In the genomic region with DNA sequence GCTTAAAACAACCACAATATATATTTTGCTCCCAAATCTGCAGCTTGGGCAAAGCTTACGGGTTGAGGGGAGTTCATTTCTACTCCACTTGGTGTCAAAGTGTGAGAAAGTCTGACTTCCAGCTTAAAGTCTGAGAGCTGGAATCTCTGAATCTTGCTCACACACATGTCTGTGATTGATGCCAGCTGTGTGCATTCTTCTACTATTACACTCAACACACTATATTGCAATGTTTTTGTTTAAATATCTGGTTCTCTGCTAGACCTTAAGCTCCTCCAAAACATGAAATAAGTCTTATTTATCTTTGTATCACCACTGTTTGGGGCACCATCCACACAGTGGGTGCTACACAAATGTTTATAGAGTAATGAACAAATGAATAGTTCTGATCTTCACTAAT, we compare ENCODE assay signal across 1 cellular context.
TF ChIP-seq lines count a peak whose summit lies in the region.

No MANE protein-coding gene starts in this region.

TF ChIP-seq in SK-N-SH treated with all-trans-retinoic acid at 6 μM for 48 hours, 23 proteins besides CTCF, POLR2A, EP300 and RAD21 (continued from another document):
- TF ChIP-seq, protein P1, sequence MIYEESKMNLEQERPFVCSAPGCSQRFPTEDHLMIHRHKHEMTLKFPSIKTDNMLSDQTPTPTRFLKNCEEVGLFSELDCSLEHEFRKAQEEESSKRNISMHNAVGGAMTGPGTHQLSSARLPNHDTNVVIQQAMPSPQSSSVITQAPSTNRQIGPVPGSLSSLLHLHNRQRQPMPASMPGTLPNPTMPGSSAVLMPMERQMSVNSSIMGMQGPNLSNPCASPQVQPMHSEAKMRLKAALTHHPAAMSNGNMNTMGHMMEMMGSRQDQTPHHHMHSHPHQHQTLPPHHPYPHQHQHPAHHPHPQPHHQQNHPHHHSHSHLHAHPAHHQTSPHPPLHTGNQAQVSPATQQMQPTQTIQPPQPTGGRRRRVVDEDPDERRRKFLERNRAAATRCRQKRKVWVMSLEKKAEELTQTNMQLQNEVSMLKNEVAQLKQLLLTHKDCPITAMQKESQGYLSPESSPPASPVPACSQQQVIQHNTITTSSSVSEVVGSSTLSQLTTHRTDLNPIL (CRISPR knock-in tag; IDR thresholded peaks at IDR 0.05; ENCODE audit: low read depth), result no peak
- TF ChIP-seq CSDC2 (CRISPR knock-in tag; IDR thresholded peaks at IDR 0.05) (no peak), ISL1 (CRISPR knock-in tag; IDR thresholded peaks at IDR 0.05) (no peak), BACH2 (CRISPR knock-in tag; IDR thresholded peaks at IDR 0.05; ENCODE audit: borderline replicate concordance) (no peak), ZNF8 (CRISPR knock-in tag; IDR thresholded peaks at IDR 0.05) (no peak), GLIS3 (CRISPR knock-in tag; IDR thresholded peaks at IDR 0.05) (no peak), OSR1 (CRISPR knock-in tag; IDR thresholded peaks at IDR 0.05) (no peak), ZNF70 (CRISPR knock-in tag; IDR thresholded peaks at IDR 0.05) (no peak), ZFP3 (CRISPR knock-in tag; IDR thresholded peaks at IDR 0.05) (no peak)
- TF ChIP-seq, protein P2, sequence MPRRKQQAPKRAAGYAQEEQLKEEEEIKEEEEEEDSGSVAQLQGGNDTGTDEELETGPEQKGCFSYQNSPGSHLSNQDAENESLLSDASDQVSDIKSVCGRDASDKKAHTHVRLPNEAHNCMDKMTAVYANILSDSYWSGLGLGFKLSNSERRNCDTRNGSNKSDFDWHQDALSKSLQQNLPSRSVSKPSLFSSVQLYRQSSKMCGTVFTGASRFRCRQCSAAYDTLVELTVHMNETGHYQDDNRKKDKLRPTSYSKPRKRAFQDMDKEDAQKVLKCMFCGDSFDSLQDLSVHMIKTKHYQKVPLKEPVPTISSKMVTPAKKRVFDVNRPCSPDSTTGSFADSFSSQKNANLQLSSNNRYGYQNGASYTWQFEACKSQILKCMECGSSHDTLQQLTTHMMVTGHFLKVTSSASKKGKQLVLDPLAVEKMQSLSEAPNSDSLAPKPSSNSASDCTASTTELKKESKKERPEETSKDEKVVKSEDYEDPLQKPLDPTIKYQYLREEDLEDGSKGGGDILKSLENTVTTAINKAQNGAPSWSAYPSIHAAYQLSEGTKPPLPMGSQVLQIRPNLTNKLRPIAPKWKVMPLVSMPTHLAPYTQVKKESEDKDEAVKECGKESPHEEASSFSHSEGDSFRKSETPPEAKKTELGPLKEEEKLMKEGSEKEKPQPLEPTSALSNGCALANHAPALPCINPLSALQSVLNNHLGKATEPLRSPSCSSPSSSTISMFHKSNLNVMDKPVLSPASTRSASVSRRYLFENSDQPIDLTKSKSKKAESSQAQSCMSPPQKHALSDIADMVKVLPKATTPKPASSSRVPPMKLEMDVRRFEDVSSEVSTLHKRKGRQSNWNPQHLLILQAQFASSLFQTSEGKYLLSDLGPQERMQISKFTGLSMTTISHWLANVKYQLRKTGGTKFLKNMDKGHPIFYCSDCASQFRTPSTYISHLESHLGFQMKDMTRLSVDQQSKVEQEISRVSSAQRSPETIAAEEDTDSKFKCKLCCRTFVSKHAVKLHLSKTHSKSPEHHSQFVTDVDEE (CRISPR knock-in tag; IDR thresholded peaks at IDR 0.05), result no peak
TF ChIP-seq in SK-N-SH treated with all-trans-retinoic acid at 6 μM for 48 hours: peak in this region for 0.
